1 cellular context compared by ENCODE assay signal in genomic region chr2:97645112-97645699, GRCh38.
TF ChIP-seq lines count a peak whose summit lies in the region.

No MANE protein-coding gene starts in this region.

TF ChIP-seq in IMR-90, 13 proteins besides CTCF, POLR2A, EP300 and RAD21:
- TF ChIP-seq CHD1 (IDR thresholded peaks at IDR 0.05; ENCODE audit: low read depth, low read length), result no peak
- TF ChIP-seq, protein P1, sequence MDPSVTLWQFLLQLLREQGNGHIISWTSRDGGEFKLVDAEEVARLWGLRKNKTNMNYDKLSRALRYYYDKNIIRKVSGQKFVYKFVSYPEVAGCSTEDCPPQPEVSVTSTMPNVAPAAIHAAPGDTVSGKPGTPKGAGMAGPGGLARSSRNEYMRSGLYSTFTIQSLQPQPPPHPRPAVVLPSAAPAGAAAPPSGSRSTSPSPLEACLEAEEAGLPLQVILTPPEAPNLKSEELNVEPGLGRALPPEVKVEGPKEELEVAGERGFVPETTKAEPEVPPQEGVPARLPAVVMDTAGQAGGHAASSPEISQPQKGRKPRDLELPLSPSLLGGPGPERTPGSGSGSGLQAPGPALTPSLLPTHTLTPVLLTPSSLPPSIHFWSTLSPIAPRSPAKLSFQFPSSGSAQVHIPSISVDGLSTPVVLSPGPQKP (IDR thresholded peaks at IDR 0.05; ENCODE audit: borderline replicate concordance, low read depth, low read length), result no peak
- TF ChIP-seq BHLHE40 (IDR thresholded peaks at IDR 0.05; ENCODE audit: low read depth, low read length), result no peak
- no peak for TF ChIP-seq RCOR1 (IDR thresholded peaks at IDR 0.05; ENCODE audit: insufficient replicate concordance, low read length)
- no peak for TF ChIP-seq MAFK (IDR thresholded peaks at IDR 0.05; ENCODE audit: low read depth, low read length)
- no peak for TF ChIP-seq MAZ (IDR thresholded peaks at IDR 0.05; ENCODE audit: borderline replicate concordance, low read depth, low read length)
- TF ChIP-seq SMC3 (IDR thresholded peaks at IDR 0.05; ENCODE audit: low read depth, low read length), result no peak
- no peak for TF ChIP-seq MXI1 (IDR thresholded peaks at IDR 0.05; ENCODE audit: borderline replicate concordance, low read depth, low read length)
- no peak for TF ChIP-seq FOS (IDR thresholded peaks at IDR 0.05; ENCODE audit: low read depth, low read length)
- TF ChIP-seq CEBPB (IDR thresholded peaks at IDR 0.05; ENCODE audit: low read depth, low read length), result no peak
- no peak for TF ChIP-seq RFX5 (IDR thresholded peaks at IDR 0.05; ENCODE audit: low read depth, low read length)
- TF ChIP-seq USF2 (IDR thresholded peaks at IDR 0.05; ENCODE audit: low read depth, low read length), result no peak
- TF ChIP-seq NFE2L2 (IDR thresholded peaks at IDR 0.05; ENCODE audit: low read depth, low read length), result no peak
